ENCODE assay signal across 15 cellular contexts in the genomic region with DNA sequence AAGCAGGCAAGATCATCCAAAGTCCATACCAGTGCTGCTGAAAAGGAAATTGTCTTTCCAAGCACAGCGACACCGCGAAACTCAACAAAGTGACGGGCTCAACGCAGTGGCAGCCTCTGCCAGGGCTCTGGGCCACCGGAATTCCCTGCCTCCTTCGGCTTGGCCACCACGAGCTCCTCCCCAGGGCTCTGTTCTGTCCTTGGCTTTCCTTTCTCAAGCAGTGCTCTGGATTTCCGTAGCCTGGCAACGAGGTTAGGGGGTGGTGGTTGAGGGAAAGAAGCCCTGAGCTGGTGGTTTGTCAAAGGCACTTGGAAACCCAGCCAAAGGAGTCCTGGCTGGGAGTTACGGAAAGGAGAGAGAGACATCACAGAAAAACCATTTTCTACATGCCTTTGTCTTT. TPM values are rescaled to one million over a fixed set of nuclear protein-coding genes. Genes with fewer than 3 reads are reported as not detected.
DNase-seq lines count a peak whose midpoint lies in the region; ATAC-seq and TF ChIP-seq lines count a peak whose summit lies in the region.
"Had no signal": no experiment of that assay in that cellular context is flagged by ENCODE, and none has a peak within 500 bp of the region (broad histone marks: within the 10 kb centered on the region; RNA-seq: fewer than 3 reads in every experiment).

No MANE protein-coding gene starts in this region.

- H3K9me3 Mint-ChIP-seq in GM23338 (no peaks in the 10 kb centered on the region), neural progenitor cell (no peaks in the 10 kb centered on the region), endothelial cell (ENCODE audit: unreplicated experiment) (no peaks in the 10 kb centered on the region), nephron progenitor cell (no peaks in the 10 kb centered on the region)
- H3K9me3 Mint-ChIP-seq: activated CD4-positive, alpha-beta T cell treated with anti-CD3 and anti-CD28 coated beads, Interleukin-2, amount 10 ng/mL, durations not matched to agents 24 days and 14 days; activated T-helper 17 cell treated with anti-CD3 and anti-CD28 coated beads, Interleukin-2, amount 50 U/mL, for 72 hours; T-cell had no signal

- H3F3A ChIP-seq in GM23338 (replicated peaks; ENCODE audit: low read depth) (peaks cover 9% of the 10 kb centered on the region), neural progenitor cell (ENCODE audit: low read depth) (peaks cover 3% of the 10 kb centered on the region)

- no peaks in the 10 kb centered on the region for H3K4me1 Mint-ChIP-seq in GM23338
- peaks cover 31% of the 10 kb centered on the region for H3K4me1 Mint-ChIP-seq in neural progenitor cell
- peaks cover 8% of the 10 kb centered on the region for H3K4me1 Mint-ChIP-seq in endothelial cell (ENCODE audit: unreplicated experiment)
- peaks cover 4% of the 10 kb centered on the region for H3K4me1 Mint-ChIP-seq in nephron progenitor cell
- H3K4me1 Mint-ChIP-seq: activated T-helper 17 cell treated with anti-CD3 and anti-CD28 coated beads, Interleukin-2, amount 50 U/mL, for 72 hours had no signal

- H3K79me2 ChIP-seq in GM23338 (replicated peaks; ENCODE audit: insufficient read depth) (no peaks in the 10 kb centered on the region), neural progenitor cell (ENCODE audit: low read depth) (no peaks in the 10 kb centered on the region)

- H3K27ac ChIP-seq in GM23338 (ENCODE audit: low read depth): no peak overlapping the region
- H3K27ac ChIP-seq in neural progenitor cell: no peak overlapping the region
- H3K27ac ChIP-seq: uterus had no signal

- H3K36me3 ChIP-seq in GM23338 (ENCODE audit: insufficient read depth) (no peaks in the 10 kb centered on the region), neural progenitor cell (no peaks in the 10 kb centered on the region)
- H3K36me3 ChIP-seq: uterus had no signal

- H3K9me3 ChIP-seq in neural progenitor cell (ENCODE audit: low read depth): no peaks in the 10 kb centered on the region
- H3K9me3 ChIP-seq: uterus had no signal

- TF ChIP-seq CTCF in GM23338 (conservative IDR thresholded peaks at IDR 0.05; ENCODE audit: low read depth in 2 of 2) (no peak), choroid plexus epithelial cell (conservative IDR thresholded peaks at IDR 0.05; ENCODE audit: low read depth, low read length) (no peak), neural progenitor cell (IDR thresholded peaks at IDR 0.05) (no peak), endothelial cell (IDR thresholded peaks at IDR 0.05; ENCODE audit: unreplicated experiment) (no peak), nephron progenitor cell (IDR thresholded peaks at IDR 0.05) (no peak)

- no peaks in the 10 kb centered on the region for H4K20me1 ChIP-seq in GM23338 (replicated peaks; ENCODE audit: insufficient read depth)
- no peaks in the 10 kb centered on the region for H4K20me1 ChIP-seq in neural progenitor cell (ENCODE audit: low read depth)

- H3K27me3 ChIP-seq in GM23338 (ENCODE audit: insufficient read depth) (no peaks in the 10 kb centered on the region), neural progenitor cell (peaks cover 14% of the 10 kb centered on the region)
- H3K27me3 ChIP-seq: uterus had no signal

- DNase-seq in AG08395 (ENCODE audit: low spot score) (peak; percentile 25), GM23338 (ENCODE audit: low spot score) (peak; percentile 38), choroid plexus epithelial cell (ENCODE audit: low read depth) (peak; percentile 10), neural progenitor cell (ENCODE audit: low spot score) (peak; percentile 44), DMS153 treated with DMSO at 0.1 percent for 48 hours (lab: John Stamatoyannopoulos, UW; ENCODE audit: unreplicated experiment) (no peak), endothelial cell (ENCODE audit: low spot score) (no peak), nephron progenitor cell (no peak), NCI-H524 (lab: John Stamatoyannopoulos, UW) (no peak)
- DNase-seq: activated CD4-positive, alpha-beta T cell treated with anti-CD3 and anti-CD28 coated beads, Interleukin-2, amount 10 ng/mL, durations not matched to agents 24 days and 14 days; kidney glomerular epithelial cell; NCI-H2029 treated with DMSO at 0.1 percent for 48 hours; T-cell; uterus had no signal

- H3K4me3 ChIP-seq in GM23338 (no peak overlapping the region), choroid plexus epithelial cell (ENCODE audit: low read depth, low read length) (no peak overlapping the region), neural progenitor cell (no peak overlapping the region)
- H3K4me3 ChIP-seq: uterus had no signal

- peak; percentile 40 for ATAC-seq in GM23338
- ATAC-seq: T-cell had no signal

- no peaks in the 10 kb centered on the region for H3K9me2 ChIP-seq in GM23338 (ENCODE audit: insufficient read depth)

- H3K4me2 ChIP-seq in GM23338 (no peak overlapping the region), neural progenitor cell (no peak overlapping the region)

- H3K36me3 Mint-ChIP-seq in GM23338 (ENCODE audit: low read depth) (no peaks in the 10 kb centered on the region), neural progenitor cell (no peaks in the 10 kb centered on the region), endothelial cell (ENCODE audit: low read depth, unreplicated experiment) (no peaks in the 10 kb centered on the region), nephron progenitor cell (ENCODE audit: low read depth) (no peaks in the 10 kb centered on the region)
- H3K36me3 Mint-ChIP-seq: T-cell had no signal

- H3K27me3 Mint-ChIP-seq in GM23338 (ENCODE audit: insufficient read depth, low read depth, poor library complexity) (peaks cover 23% of the 10 kb centered on the region), neural progenitor cell (ENCODE audit: insufficient read depth, low read depth) (peaks cover 9% of the 10 kb centered on the region), endothelial cell (ENCODE audit: unreplicated experiment) (peaks cover 6% of the 10 kb centered on the region), nephron progenitor cell (ENCODE audit: low read depth, poor library complexity) (peaks cover 26% of the 10 kb centered on the region)
- H3K27me3 Mint-ChIP-seq: activated T-helper 17 cell treated with anti-CD3 and anti-CD28 coated beads, Interleukin-2, amount 50 U/mL, for 72 hours had no signal

- no peak overlapping the region for H3K4me3 Mint-ChIP-seq in GM23338
- H3K4me3 Mint-ChIP-seq in neural progenitor cell: peak overlapping the region; percentile 70
- H3K4me3 Mint-ChIP-seq in endothelial cell (ENCODE audit: unreplicated experiment): no peak overlapping the region
- H3K4me3 Mint-ChIP-seq in nephron progenitor cell: no peak overlapping the region
- H3K4me3 Mint-ChIP-seq: activated CD4-positive, alpha-beta T cell treated with anti-CD3 and anti-CD28 coated beads, Interleukin-2, amount 10 ng/mL, durations not matched to agents 24 days and 14 days; activated T-helper 17 cell treated with anti-CD3 and anti-CD28 coated beads, Interleukin-2, amount 50 U/mL, for 72 hours; T-cell had no signal

- no peak overlapping the region for H3K9ac ChIP-seq in neural progenitor cell

- H3K27ac Mint-ChIP-seq in GM23338 (no peak overlapping the region), neural progenitor cell (peak overlapping the region; percentile 84), endothelial cell (ENCODE audit: unreplicated experiment) (no peak overlapping the region), nephron progenitor cell (no peak overlapping the region)
- H3K27ac Mint-ChIP-seq: activated CD4-positive, alpha-beta T cell treated with anti-CD3 and anti-CD28 coated beads, Interleukin-2, amount 10 ng/mL, durations not matched to agents 24 days and 14 days; activated T-helper 17 cell treated with anti-CD3 and anti-CD28 coated beads, Interleukin-2, amount 50 U/mL, for 72 hours; T-cell had no signal

- H3K4me1 ChIP-seq in GM23338 (ENCODE audit: insufficient read depth) (no peaks in the 10 kb centered on the region), neural progenitor cell (peaks cover 8% of the 10 kb centered on the region)
- H3K4me1 ChIP-seq: uterus had no signal

- H2AFZ ChIP-seq in GM23338: no peak overlapping the region
- H2AFZ ChIP-seq in neural progenitor cell (replicated peaks): no peak overlapping the region

TF ChIP-seq in GM23338, 12 proteins besides CTCF, POLR2A, EP300 and RAD21 (continues in another document):
- TF ChIP-seq CREB1 (CRISPR knock-in tag; IDR thresholded peaks at IDR 0.05; ENCODE audit: low read depth) (no peak), ZNF114 (CRISPR knock-in tag; IDR thresholded peaks at IDR 0.05) (no peak), NANOG (IDR thresholded peaks at IDR 0.05; ENCODE audit: borderline replicate concordance) (no peak), STAT1 (IDR thresholded peaks at IDR 0.05; ENCODE audit: unreplicated experiment) (no peak)
- TF ChIP-seq, protein P1, sequence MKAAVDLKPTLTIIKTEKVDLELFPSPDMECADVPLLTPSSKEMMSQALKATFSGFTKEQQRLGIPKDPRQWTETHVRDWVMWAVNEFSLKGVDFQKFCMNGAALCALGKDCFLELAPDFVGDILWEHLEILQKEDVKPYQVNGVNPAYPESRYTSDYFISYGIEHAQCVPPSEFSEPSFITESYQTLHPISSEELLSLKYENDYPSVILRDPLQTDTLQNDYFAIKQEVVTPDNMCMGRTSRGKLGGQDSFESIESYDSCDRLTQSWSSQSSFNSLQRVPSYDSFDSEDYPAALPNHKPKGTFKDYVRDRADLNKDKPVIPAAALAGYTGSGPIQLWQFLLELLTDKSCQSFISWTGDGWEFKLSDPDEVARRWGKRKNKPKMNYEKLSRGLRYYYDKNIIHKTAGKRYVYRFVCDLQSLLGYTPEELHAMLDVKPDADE (IDR thresholded peaks at IDR 0.05): no peak

RNA-seq across cellular contexts. Expression of a gene that starts 31.2 kb away (rescaled TPM):
- total RNA-seq in GM23338 (2014; rRNA removed; shearing (Covaris generic)): 0.08 and 0.24 TPM in 2 replicates
- polyA plus RNA-seq in GM23338 (2016; fragmentation: Nextera tagmentation; extraction: Ambion mirVana): 0.40 TPM in 1 of 2 replicates, not detected in the other
- total RNA-seq in neural progenitor cell (ENCODE audit: low replicate concordance) (0.13 and 0.40 TPM in 2 replicates), endothelial cell (ENCODE audit: unreplicated experiment) (1.1 TPM)
- total RNA-seq: activated CD4-positive, alpha-beta T cell treated with anti-CD3 and anti-CD28 coated beads, Interleukin-2, amount 10 ng/mL, durations not matched to agents 24 days and 14 days; activated T-helper 17 cell treated with anti-CD3 and anti-CD28 coated beads, Interleukin-2, amount 50 U/mL, for 72 hours; T-cell; uterus had no signal
- polyA plus RNA-seq: neural cell had no signal

Comparison
In these comparisons a context has a peak if more than half of its experiments do, and no peak if none do; other contexts are left out.
1. DNase-seq: peak in AG08395 (single experiment), GM23338 (single experiment), choroid plexus epithelial cell (single experiment) and neural progenitor cell (single experiment); none in DMS153 treated with DMSO at 0.1 percent for 48 hours (single experiment), endothelial cell (single experiment), nephron progenitor cell (single experiment) and NCI-H524 (0 of 2).